7 cellular contexts compared by ENCODE assay signal in the genomic region with DNA sequence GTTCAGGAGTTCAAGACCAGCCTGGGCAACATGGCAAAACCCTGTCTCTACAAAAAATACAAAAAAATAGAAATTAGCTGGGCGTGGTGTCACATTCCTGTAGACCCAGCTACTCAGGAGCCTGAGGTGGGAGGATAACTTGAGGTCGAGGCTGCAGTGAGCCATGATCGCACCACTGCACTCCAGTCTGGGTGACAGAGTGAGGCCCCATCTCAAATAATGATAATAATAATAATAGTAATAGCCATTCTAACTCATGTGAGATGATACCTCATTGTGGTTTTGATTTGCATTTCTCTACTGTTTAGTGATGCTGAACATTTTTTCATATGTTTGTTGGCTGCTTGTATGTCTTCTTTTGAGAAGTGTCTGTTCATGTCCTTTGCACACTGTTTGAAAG.
ATAC-seq and TF ChIP-seq lines count a peak whose summit lies in the region.
"Not testable (repeated sequence)": the region's sequence is repeated elsewhere in the genome, so short reads cannot be mapped to it uniquely, and the experiment has no call there.

No MANE protein-coding gene starts in this region.

- peak overlapping the region; percentile 69 for H3K4me2 ChIP-seq in KMS-11

- not testable (repeated sequence) for H2AFZ ChIP-seq in KMS-11 (ENCODE audit: low read depth)

- not testable (repeated sequence) for TF ChIP-seq CTCF in KMS-11 (conservative IDR thresholded peaks at IDR 0.05; ENCODE audit: low read depth, low read length)

- TF ChIP-seq POLR2A in GM18505 (IDR thresholded peaks at IDR 0.05; ENCODE audit: borderline replicate concordance, extremely low read depth, insufficient read depth, insufficient read length) = not testable (repeated sequence)

- peak overlapping the region; percentile 90 for H3K27ac ChIP-seq in KMS-11

- H3K36me3 ChIP-seq in KMS-11 (ENCODE audit: insufficient read depth) = not testable (repeated sequence)

- H4K20me1 ChIP-seq in KMS-11 (ENCODE audit: insufficient read depth) = not testable (repeated sequence)

- peak overlapping the region; percentile 53; the same call in 1 of the 2 replicates for H3K9ac ChIP-seq in KMS-11

- H3K4me3 ChIP-seq in KMS-11 (IDR thresholded peaks at IDR 0.05; ENCODE audit: insufficient read depth, low read depth, low read length) = not testable (repeated sequence)

- ATAC-seq in GM18505 (IDR thresholded peaks at IDR 0.05; ENCODE audit: unreplicated experiment) = peak; percentile 36
- peak; percentile 35 for ATAC-seq in GM18907 (IDR thresholded peaks at IDR 0.05; ENCODE audit: unreplicated experiment)
- ATAC-seq in GM21367 (IDR thresholded peaks at IDR 0.05; ENCODE audit: unreplicated experiment) = peak; percentile 32
- peak; percentile 24 for ATAC-seq in HG02623 (IDR thresholded peaks at IDR 0.05; ENCODE audit: unreplicated experiment)
- peak; percentile 28 for ATAC-seq in HG03039 (IDR thresholded peaks at IDR 0.05; ENCODE audit: unreplicated experiment)
- ATAC-seq in HG03378 (IDR thresholded peaks at IDR 0.05; ENCODE audit: unreplicated experiment) = peak; percentile 35

- not testable (repeated sequence) for H3K79me2 ChIP-seq in KMS-11 (ENCODE audit: insufficient read depth, low read depth)

- peaks cover 99% of the 10 kb centered on the region for H3K4me1 ChIP-seq in KMS-11 (ENCODE audit: low read depth, poor library complexity, severe bottlenecking)

- H3K27me3 ChIP-seq in KMS-11 (ENCODE audit: insufficient read depth, low read depth) = not testable (repeated sequence)
